Comparison of ENCODE assay signal across 9 cellular contexts in the genomic region with DNA sequence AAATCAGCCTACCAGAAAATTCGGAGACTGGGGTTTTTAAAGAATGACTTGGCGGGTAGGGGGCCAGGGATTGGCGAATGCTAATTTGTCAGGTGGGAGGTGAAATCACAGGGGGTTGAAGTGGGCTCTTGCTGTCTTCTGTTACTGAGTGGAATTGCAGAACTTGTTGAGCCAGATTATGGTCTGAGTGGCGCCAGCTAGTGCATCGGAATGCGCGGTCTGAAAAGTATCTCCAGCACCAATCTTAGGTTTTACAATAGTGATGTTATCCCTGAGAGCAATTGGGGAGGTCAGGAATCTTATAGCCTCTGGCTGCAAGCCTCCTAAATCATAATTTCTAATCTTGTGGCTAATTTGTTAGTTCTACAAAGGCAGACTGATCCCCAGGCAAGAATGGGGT. TPM values are rescaled to one million over a fixed set of nuclear protein-coding genes. Genes with fewer than 3 reads are reported as not detected.
DNase-seq lines count a peak whose midpoint lies in the region; ATAC-seq and TF ChIP-seq lines count a peak whose summit lies in the region.
"Had no signal": no experiment of that assay in that cellular context is flagged by ENCODE, and none has a peak within 500 bp of the region (broad histone marks: within the 10 kb centered on the region; RNA-seq: fewer than 3 reads in every experiment).

No MANE protein-coding gene starts in this region.

- no peaks in the 10 kb centered on the region for H3K27me3 Mint-ChIP-seq in CD8-positive, alpha-beta T cell (ENCODE audit: low read depth)

- peak overlapping the region; percentile 93 for H3K9ac ChIP-seq in OCI-LY3 (ENCODE audit: low read length)
- H3K9ac ChIP-seq in endocrine pancreas (ENCODE audit: control insufficient read depth, insufficient read depth, low read length), result no peak overlapping the region
- H3K9ac ChIP-seq in neuronal stem cell (ENCODE audit: low read depth, low read length, poor library complexity), result no peak overlapping the region

- H3K18ac ChIP-seq in neuronal stem cell (ENCODE audit: low read length), result no peak overlapping the region

- no peak overlapping the region for H2BK120ac ChIP-seq in neuronal stem cell (ENCODE audit: low read depth, low read length)

- ATAC-seq in CD8-positive, alpha-beta T cell, result no peak

- peaks cover 24% of the 10 kb centered on the region for H3K4me1 ChIP-seq in CD8-positive, alpha-beta T cell (ENCODE audit: insufficient read depth, low read length)
- H3K4me1 ChIP-seq in OCI-LY3 (ENCODE audit: low read length) (peaks cover 15% of the 10 kb centered on the region), endocrine pancreas (ENCODE audit: control insufficient read depth, insufficient read depth, low read length) (peaks cover 12% of the 10 kb centered on the region), neuronal stem cell (ENCODE audit: control insufficient read depth in 2 of 2, insufficient read depth in 1 of 2, low read depth in 1 of 2, low read length in 2 of 2) (peaks cover 3 to 4% of the 10 kb centered on the region in 2 donors)

- H3K14ac ChIP-seq in neuronal stem cell (ENCODE audit: low read length), result no peak overlapping the region

- H3K23ac ChIP-seq in neuronal stem cell (ENCODE audit: low read depth, low read length, poor library complexity), result no peak overlapping the region

- TF ChIP-seq CTCF in CD8-positive, alpha-beta T cell (IDR thresholded peaks at IDR 0.05), result no peak
- no peak for TF ChIP-seq CTCF in OCI-LY3 (IDR thresholded peaks at IDR 0.05; ENCODE audit: low read depth, low read length)

- H3K4ac ChIP-seq in neuronal stem cell (ENCODE audit: low read length), result no peak overlapping the region

- H2BK15ac ChIP-seq in neuronal stem cell (ENCODE audit: low read length), result no peak overlapping the region

- peaks cover 10% of the 10 kb centered on the region for H3K9me3 Mint-ChIP-seq in CD8-positive, alpha-beta T cell

- H3K4me1 Mint-ChIP-seq in CD8-positive, alpha-beta T cell (ENCODE audit: low read depth), result peaks cover 36% of the 10 kb centered on the region

- H3K4me3 Mint-ChIP-seq in CD8-positive, alpha-beta T cell, result peak overlapping the region; percentile 80

- H4K8ac ChIP-seq in neuronal stem cell (ENCODE audit: low read depth, low read length), result no peak overlapping the region

- H4K20me1 ChIP-seq in OCI-LY3 (ENCODE audit: insufficient read depth, low read length), result peaks cover 20% of the 10 kb centered on the region

- intact Hi-C loops in CD8-positive, alpha-beta T cell (cut with DNase I, micrococcal nuclease), result loop anchor here (2.0 to 5.0 kb wide), 2 partner anchors 55 to 61 kb away; no protein-coding TSS in a partner anchor

- peaks cover 42% of the 10 kb centered on the region for H3K79me2 ChIP-seq in OCI-LY3 (ENCODE audit: low read length)

- no peak overlapping the region for H2BK5ac ChIP-seq in neuronal stem cell (ENCODE audit: low read length)

- no peak overlapping the region for H4K91ac ChIP-seq in neuronal stem cell (ENCODE audit: low read depth, low read length, poor library complexity)

- CTCF ChIA-PET in CD8-positive, alpha-beta T cell (lab: Charles Lee), result interaction anchor here (1.0 to 5.6 kb wide), 3 partner anchors 14 to 23 kb away, joined by 3 to 28 read pairs (median 3); no protein-coding TSS in a partner anchor

- H3K4me2 ChIP-seq in OCI-LY3 (ENCODE audit: low read length), result peak overlapping the region; percentile 90
- H3K4me2 ChIP-seq in neuronal stem cell (ENCODE audit: insufficient read depth, low read length, poor library complexity, severe bottlenecking), result no peak overlapping the region

- no peaks in the 10 kb centered on the region for H3K36me3 ChIP-seq in CD8-positive, alpha-beta T cell (ENCODE audit: insufficient read depth, low read length)
- H3K36me3 ChIP-seq in OCI-LY3 (replicated peaks; ENCODE audit: low read depth, low read length) (no peaks in the 10 kb centered on the region), endocrine pancreas (ENCODE audit: control insufficient read depth, insufficient read depth, low read length) (no peaks in the 10 kb centered on the region), neuronal stem cell (replicated peaks in 1 of 2; ENCODE audit: control insufficient read depth in 2 of 2, insufficient read depth in 2 of 2, low read length in 2 of 2) (peaks cover 0 to 3% of the 10 kb centered on the region in 2 donors)

- no peak overlapping the region for H3K27ac ChIP-seq in CD8-positive, alpha-beta T cell (ENCODE audit: low read depth, low read length)
- H3K27ac ChIP-seq in OCI-LY3 (ENCODE audit: low read length) (no peak overlapping the region), neuronal stem cell (replicated peaks; ENCODE audit: low read length) (no peak overlapping the region)
- H3K27ac ChIP-seq: SK-N-MC had no signal

- H3K9me3 ChIP-seq in CD8-positive, alpha-beta T cell (ENCODE audit: low read length), result no peaks in the 10 kb centered on the region
- H3K9me3 ChIP-seq in OCI-LY3 (ENCODE audit: insufficient read depth, low read length), result no peaks in the 10 kb centered on the region
- H3K9me3 ChIP-seq in endocrine pancreas (ENCODE audit: control insufficient read depth, low read length), result no peaks in the 10 kb centered on the region
- no peaks in the 10 kb centered on the region for H3K9me3 ChIP-seq in neuronal stem cell (replicated peaks in 1 of 2; ENCODE audit: control insufficient read depth in 2 of 2, insufficient read depth in 1 of 2, low read depth in 1 of 2, low read length in 2 of 2)

- H3K27me3 ChIP-seq in CD8-positive, alpha-beta T cell (ENCODE audit: insufficient read depth, low read length), result no peaks in the 10 kb centered on the region
- H3K27me3 ChIP-seq in OCI-LY3 (ENCODE audit: low read depth, low read length) (no peaks in the 10 kb centered on the region), endocrine pancreas (ENCODE audit: control insufficient read depth, insufficient read depth, low read length) (no peaks in the 10 kb centered on the region), neuronal stem cell (ENCODE audit: control insufficient read depth in 3 of 3, insufficient read depth in 3 of 3, low read depth in 1 of 3, low read length in 3 of 3) (no peaks in the 10 kb centered on the region)

- H2AK5ac ChIP-seq in neuronal stem cell (ENCODE audit: low read depth, low read length), result no peak overlapping the region

- WGBS in neuronal stem cell (ENCODE audit: extremely low coverage in 2 of 2, insufficient read length in 2 of 2, insufficient replicate concordance in 1 of 2), 2 donors, result no CpG with 5 or more reads among the region's 7 CpGs

- peak overlapping the region; percentile 90 for H3K27ac Mint-ChIP-seq in CD8-positive, alpha-beta T cell

- POLR2A ChIA-PET in CD8-positive, alpha-beta T cell (lab: Charles Lee), result interaction anchor here (0.5 to 8.1 kb wide), 11 partner anchors 8 to 101 kb away, joined by 3 to 139 read pairs (median 4); a partner anchor contains a TSS

- peaks cover 3% of the 10 kb centered on the region for H3K79me1 ChIP-seq in neuronal stem cell (ENCODE audit: low read depth, low read length)

- peaks cover 22% of the 10 kb centered on the region for H3K36me3 Mint-ChIP-seq in CD8-positive, alpha-beta T cell

- no peak overlapping the region for H2BK12ac ChIP-seq in neuronal stem cell (ENCODE audit: low read length)

- peak overlapping the region; percentile 93 for H3K4me3 ChIP-seq in CD8-positive, alpha-beta T cell (ENCODE audit: low read depth, low read length)
- H3K4me3 ChIP-seq in OCI-LY3 (ENCODE audit: low read length), result peak overlapping the region; percentile 97
- peak overlapping the region; percentile 81 for H3K4me3 ChIP-seq in endocrine pancreas (ENCODE audit: control insufficient read depth, insufficient read depth, low read length)
- no peak overlapping the region for H3K4me3 ChIP-seq in neuronal stem cell (ENCODE audit: low read length in 2 of 2)

- peak overlapping the region; percentile 100 for H2AFZ ChIP-seq in OCI-LY3 (ENCODE audit: low read depth, low read length)
- peak overlapping the region; percentile 90 for H2AFZ ChIP-seq in neuronal stem cell (ENCODE audit: low read length)

- DNase-seq in CD8-positive, alpha-beta T cell, result no peak
- DNase-seq in neuronal stem cell (ENCODE audit: low spot score) (no peak), OCI-M2 (lab: John Stamatoyannopoulos, UW; ENCODE audit: unreplicated experiment) (no peak), RKO (ENCODE audit: low spot score) (no peak), H4 (ENCODE audit: low spot score) (no peak), NCI-H1694 (lab: John Stamatoyannopoulos, UW) (no peak)

RNA-seq across cellular contexts. Expression of a gene that starts 0.8 kb away (rescaled TPM):
- 10 to 100 TPM; 98.1 to 98.4 TPM for total RNA-seq in CD8-positive, alpha-beta T cell
- 21.7 TPM for polyA plus RNA-seq in neuronal stem cell (2013, experiment 1 of 2)
- 22.3 TPM for polyA plus RNA-seq in neuronal stem cell (2013, experiment 2 of 2)
- 23.9 and 28.3 TPM in 2 replicates for total RNA-seq in H4 (2014; rRNA removed; shearing (Covaris generic))

Comparison
In these comparisons a context has a peak if more than half of its experiments do, and no peak if none do; other contexts are left out.
1. H3K4me3 ChIP-seq: peak in CD8-positive, alpha-beta T cell (single experiment), OCI-LY3 (single experiment) and endocrine pancreas (single experiment); none in neuronal stem cell (0 of 2).